In genomic region chr4:115201042-115201330, GRCh38 we compare ENCODE assay signal across 20 cellular contexts.
A peak's percentile ranks its signal among the peaks of the same experiment; 100 is the strongest.
DNase-seq lines count a peak whose midpoint lies in the region; ATAC-seq, FAIRE-seq and TF ChIP-seq lines count a peak whose summit lies in the region.
"Had no signal": no experiment of that assay in that cellular context is flagged by ENCODE, and none has a peak within 500 bp of the region (broad histone marks: within the 10 kb centered on the region; RNA-seq: fewer than 3 reads in every experiment).

No MANE protein-coding gene starts in this region.

- peaks cover 8% of the 10 kb centered on the region for H3K36me3 Mint-ChIP-seq in GM23338 (ENCODE audit: low read depth)
- no peaks in the 10 kb centered on the region for H3K36me3 Mint-ChIP-seq in nephron progenitor cell (ENCODE audit: low read depth)
- H3K36me3 Mint-ChIP-seq in osteocyte (ENCODE audit: unreplicated experiment) = no peaks in the 10 kb centered on the region
- H3K36me3 Mint-ChIP-seq: CD4-positive, CD25-positive, alpha-beta regulatory T cell; CD8-positive, alpha-beta memory T cell had no signal

- H3K14ac ChIP-seq in H1 (ENCODE audit: insufficient read length) = no peak overlapping the region

- peaks cover 0 to 6% of the 10 kb centered on the region in 2 experiments; a peak in 1 of 4 replicates for H3K9me3 ChIP-seq in H1 (ENCODE audit: insufficient read depth in 2 of 2, low read depth in 1 of 2, low read length in 1 of 2)
- 0 out of 2 replicates have a peak, but pooled peaks cover 3% of the 10 kb centered on the region for H3K9me3 ChIP-seq in SJCRH30 (replicated peaks)
- H3K9me3 ChIP-seq: BE2C had no signal

- H3K56ac ChIP-seq in H1 (replicated peaks; ENCODE audit: insufficient read length, low read depth, low read length) = no peak overlapping the region

- no peak overlapping the region for H2BK15ac ChIP-seq in H1 (ENCODE audit: low read length)

- H3K4me2 ChIP-seq in GM23338 = no peak overlapping the region
- no peak overlapping the region for H3K4me2 ChIP-seq in H1 (ENCODE audit: insufficient read depth in 1 of 2, low read depth in 2 of 2, low read length in 2 of 2)

- no peaks in the 10 kb centered on the region for H3K79me1 ChIP-seq in H1 (ENCODE audit: low read depth, low read length)

- H3K4me1 Mint-ChIP-seq in GM23338 = no peaks in the 10 kb centered on the region
- no peaks in the 10 kb centered on the region for H3K4me1 Mint-ChIP-seq in nephron progenitor cell
- H3K4me1 Mint-ChIP-seq in osteocyte (ENCODE audit: unreplicated experiment) = peaks cover 5% of the 10 kb centered on the region
- H3K4me1 Mint-ChIP-seq: CD4-positive, CD25-positive, alpha-beta regulatory T cell; CD8-positive, alpha-beta memory T cell; IgD-negative memory B cell had no signal

- H3K4ac ChIP-seq in H1 (replicated peaks; ENCODE audit: insufficient read length, low read depth, low read length) = no peak overlapping the region

- no peak for TF ChIP-seq EP300 in H1 (IDR thresholded peaks at IDR 0.05; ENCODE audit: borderline replicate concordance in 1 of 2, low read depth in 2 of 2, low read length in 2 of 2)

- no peak for TF ChIP-seq RAD21 in H1 (IDR thresholded peaks at IDR 0.05 in 1 of 2, conservative IDR thresholded peaks at IDR 0.05 in 1 of 2; ENCODE audit: low read depth in 2 of 2, low read length in 2 of 2)

- H3K4me1 ChIP-seq in GM23338 (ENCODE audit: insufficient read depth) (no peaks in the 10 kb centered on the region), H1 (replicated peaks in 1 of 4; ENCODE audit: control insufficient read depth in 3 of 4, insufficient read depth in 4 of 4, low read length in 3 of 4) (no peaks in the 10 kb centered on the region), SJCRH30 (no peaks in the 10 kb centered on the region)
- H3K4me1 ChIP-seq: BE2C had no signal

- H4K20me1 ChIP-seq in GM23338 (replicated peaks; ENCODE audit: insufficient read depth) (no peaks in the 10 kb centered on the region), H1 (replicated peaks in 1 of 2; ENCODE audit: control insufficient read depth in 1 of 2, insufficient read depth in 2 of 2, low read length in 2 of 2) (no peaks in the 10 kb centered on the region)

- 73% methylated on average over 2 of the region's 3 CpGs; no CpG with 5 or more reads in 1 of the 2 experiments for WGBS in H1 (ENCODE audit: extremely low coverage in 1 of 2, insufficient coverage in 1 of 2, insufficient read length in 1 of 2, insufficient replicate concordance in 2 of 2, low coverage in 1 of 2, low lambda C conversion rate in 2 of 2, missing lambda C conversion rate in 1 of 2), 2 experiments

- H3K27me3 Mint-ChIP-seq in GM23338 (ENCODE audit: insufficient read depth, low read depth, poor library complexity) = peaks cover 5% of the 10 kb centered on the region
- H3K27me3 Mint-ChIP-seq in nephron progenitor cell (ENCODE audit: low read depth, poor library complexity) = no peaks in the 10 kb centered on the region
- H3K27me3 Mint-ChIP-seq in osteocyte (ENCODE audit: unreplicated experiment) = no peaks in the 10 kb centered on the region
- H3K27me3 Mint-ChIP-seq: CD4-positive, CD25-positive, alpha-beta regulatory T cell; CD8-positive, alpha-beta memory T cell; IgD-negative memory B cell had no signal

- H3K9me2 ChIP-seq in GM23338 (ENCODE audit: insufficient read depth) = peaks cover 5% of the 10 kb centered on the region; the same call in 1 of the 2 replicates

- H4K5ac ChIP-seq in H1 (ENCODE audit: insufficient read length, low read depth, low read length) = no peak overlapping the region

- H2AFZ ChIP-seq in GM23338 (peak overlapping the region; percentile 84; the same call in 1 of the 2 replicates), H1 (ENCODE audit: low read length) (peak overlapping the region; percentile 76; the same call in 1 of the 2 replicates)

- no peak for ATAC-seq in GM23338
- ATAC-seq: HepG2 had no signal

- H3K18ac ChIP-seq in H1 (ENCODE audit: extremely low read depth, low read length) = no peak overlapping the region

- H3K4me3 ChIP-seq in GM23338 (no peak overlapping the region), H1 (ENCODE audit: extremely low read depth in 1 of 4, insufficient read depth in 2 of 4, low read depth in 3 of 4, low read length in 4 of 4) (no peak overlapping the region), SJCRH30 (no peak overlapping the region)

- H3F3A ChIP-seq in GM23338 (replicated peaks; ENCODE audit: low read depth) = no peaks in the 10 kb centered on the region

- TF ChIP-seq CTCF in GM23338 (conservative IDR thresholded peaks at IDR 0.05; ENCODE audit: low read depth in 2 of 2) (no peak), H1 (IDR thresholded peaks at IDR 0.05; ENCODE audit: control extremely low read depth in 1 of 3, insufficient read depth in 1 of 3, low read depth in 1 of 3, low read length in 3 of 3) (no peak), nephron progenitor cell (IDR thresholded peaks at IDR 0.05) (no peak), osteocyte (IDR thresholded peaks at IDR 0.05) (no peak)

- H3K27ac ChIP-seq in GM23338 (ENCODE audit: low read depth) = no peak overlapping the region
- no peak overlapping the region for H3K27ac ChIP-seq in H1 (ENCODE audit: low read depth, low read length)
- no peak overlapping the region for H3K27ac ChIP-seq in SJCRH30

- peak overlapping the region; percentile 70; the same call in 1 of the 2 replicates for H3K27ac Mint-ChIP-seq in GM23338
- peak overlapping the region; percentile 81 for H3K27ac Mint-ChIP-seq in nephron progenitor cell
- peak overlapping the region; percentile 10 for H3K27ac Mint-ChIP-seq in osteocyte (ENCODE audit: unreplicated experiment)
- H3K27ac Mint-ChIP-seq: CD4-positive, CD25-positive, alpha-beta regulatory T cell; CD8-positive, alpha-beta memory T cell; IgD-negative memory B cell had no signal

- H3K23ac ChIP-seq in H1 (ENCODE audit: insufficient read length) = no peak overlapping the region

- H2BK20ac ChIP-seq in H1 (ENCODE audit: low read length) = no peak overlapping the region

- DNase-seq in GM23338 (ENCODE audit: low spot score) (no peak), H1 (ENCODE audit: low read depth in 1 of 2, low spot score in 2 of 2) (no peak), nephron progenitor cell (no peak), osteocyte (ENCODE audit: extremely low spot score, unreplicated experiment) (no peak), glomerular visceral epithelial cell (ENCODE audit: extremely low spot score) (no peak), SJCRH30 (no peak)
- DNase-seq in activated naive CD4-positive, alpha-beta T cell treated with Interleukin-2 at 50 U/mL for 16 hours = no peak
- DNase-seq: ACHN; BE2C; C1 segment of cervical spinal cord; CD4-positive, CD25-positive, alpha-beta regulatory T cell; CD8-positive, alpha-beta memory T cell; COR-L47; DMS 273 treated with DMSO at 0.1 percent for 48 hours; DMS53; GDM1; GOT3; H9 had no signal

- POLR2A ChIA-PET in H1 (lab: Charles Lee; ENCODE audit: partially characterized antibody) = no interaction called here

- H3K27me3 ChIP-seq in GM23338 (ENCODE audit: insufficient read depth) = no peaks in the 10 kb centered on the region
- no peaks in the 10 kb centered on the region for H3K27me3 ChIP-seq in H1 (replicated peaks in 1 of 4; ENCODE audit: control insufficient read depth in 3 of 4, extremely low read depth in 1 of 4, insufficient read depth in 3 of 4, low read length in 3 of 4)
- no peaks in the 10 kb centered on the region for H3K27me3 ChIP-seq in SJCRH30
- H3K27me3 ChIP-seq: BE2C had no signal

- no peak overlapping the region for H2AK5ac ChIP-seq in H1 (ENCODE audit: low read depth, low read length)

- FAIRE-seq in H1 (lab: Jason Lieb, UNC) = no peak
- FAIRE-seq: HepG2 had no signal

- H4K91ac ChIP-seq in H1 (replicated peaks; ENCODE audit: insufficient read length, low read length) = no peak overlapping the region

- CTCF ChIA-PET in H1 (lab: Charles Lee; ENCODE audit: partially characterized antibody) = no interaction called here

- H3K79me2 ChIP-seq in GM23338 (replicated peaks; ENCODE audit: insufficient read depth) = no peaks in the 10 kb centered on the region
- no peaks in the 10 kb centered on the region for H3K79me2 ChIP-seq in H1 (ENCODE audit: control insufficient read depth in 1 of 2, insufficient read depth in 2 of 2, low read length in 2 of 2)

- no peak overlapping the region for H2BK5ac ChIP-seq in H1 (ENCODE audit: low read depth, low read length)

- no peak overlapping the region for H4K8ac ChIP-seq in H1 (ENCODE audit: extremely low read depth, insufficient read depth, low read length)

- H2BK120ac ChIP-seq in H1 (replicated peaks; ENCODE audit: low read depth, low read length) = no peak overlapping the region

- no peak overlapping the region for H3K4me3 Mint-ChIP-seq in GM23338
- H3K4me3 Mint-ChIP-seq in nephron progenitor cell = no peak overlapping the region
- no peak overlapping the region for H3K4me3 Mint-ChIP-seq in osteocyte (ENCODE audit: unreplicated experiment)
- H3K4me3 Mint-ChIP-seq: CD4-positive, CD25-positive, alpha-beta regulatory T cell; CD8-positive, alpha-beta memory T cell; H9 had no signal

- no peak for TF ChIP-seq POLR2A in H1 (IDR thresholded peaks at IDR 0.05; ENCODE audit: control extremely low read depth in 1 of 2, low read depth in 2 of 2, low read length in 2 of 2)

- H3K23me2 ChIP-seq in H1 (ENCODE audit: low read depth, low read length) = no peaks in the 10 kb centered on the region

- no peak overlapping the region for H3K9ac ChIP-seq in H1 (replicated peaks in 1 of 4; ENCODE audit: extremely low read depth in 1 of 4, low read depth in 3 of 4, low read length in 3 of 4)

- peaks cover 20% of the 10 kb centered on the region for H3K9me3 Mint-ChIP-seq in GM23338
- H3K9me3 Mint-ChIP-seq in nephron progenitor cell = peaks cover 5% of the 10 kb centered on the region
- H3K9me3 Mint-ChIP-seq in osteocyte (ENCODE audit: unreplicated experiment) = peaks cover 30% of the 10 kb centered on the region

- H2BK12ac ChIP-seq in H1 (ENCODE audit: low read depth, low read length) = no peak overlapping the region

- H3K36me3 ChIP-seq in GM23338 (ENCODE audit: insufficient read depth) (no peaks in the 10 kb centered on the region), H1 (ENCODE audit: control insufficient read depth in 2 of 4, insufficient read depth in 4 of 4, low read length in 3 of 4) (no peaks in the 10 kb centered on the region), SJCRH30 (no peaks in the 10 kb centered on the region)
- H3K36me3 ChIP-seq: BE2C had no signal

TF ChIP-seq in GM23338, 12 proteins besides CTCF, POLR2A, EP300 and RAD21 (continues in another document):
- TF ChIP-seq STAT1 (IDR thresholded peaks at IDR 0.05; ENCODE audit: unreplicated experiment) (no peak), CREB1 (CRISPR knock-in tag; IDR thresholded peaks at IDR 0.05; ENCODE audit: low read depth) (no peak)

TF ChIP-seq in H1, 55 proteins besides CTCF, POLR2A, EP300 and RAD21 (continues in another document):
- TF ChIP-seq CHD2 (IDR thresholded peaks at IDR 0.05; ENCODE audit: low read length) = no peak

Comparison
In these comparisons a context has a peak if more than half of its experiments do, and no peak if none do; other contexts are left out.
1. H3K27ac Mint-ChIP-seq: peak in every context shown above with its lines; median percentile 81 in nephron progenitor cell; 70 in GM23338; 10 in osteocyte.